8 cellular contexts compared by ENCODE assay signal in the genomic region with DNA sequence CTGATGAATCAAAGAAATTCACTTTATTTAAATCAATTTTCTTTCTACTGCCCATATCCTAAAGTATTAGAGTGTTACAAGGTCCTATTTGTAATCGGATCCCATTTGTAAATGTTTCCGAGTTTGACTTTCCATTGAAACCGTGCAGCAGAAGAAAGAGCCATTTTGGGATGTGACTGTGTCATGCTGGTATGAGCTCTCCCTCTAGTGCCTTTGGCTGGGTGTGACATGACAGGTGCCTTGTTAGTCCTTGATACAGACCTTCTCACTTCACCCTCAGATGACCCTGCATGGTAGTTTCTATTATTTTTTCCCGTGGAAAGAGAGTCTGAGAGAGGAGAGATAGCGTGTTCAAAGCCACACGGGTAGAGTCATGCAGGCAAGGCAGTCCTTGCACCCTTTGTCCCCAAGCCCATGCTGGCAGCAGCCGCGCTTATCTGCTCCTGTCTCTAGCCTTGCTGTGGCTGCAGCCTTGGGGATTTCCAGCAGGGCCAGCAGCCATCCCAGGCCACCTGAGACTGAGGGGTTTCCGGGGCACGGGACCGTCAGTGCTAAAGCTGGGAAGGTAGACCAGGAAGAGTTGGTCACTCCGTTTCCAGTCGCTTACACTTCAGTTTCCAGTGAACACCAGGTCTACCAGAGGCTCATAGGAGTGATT. TPM values are rescaled to one million over a fixed set of nuclear protein-coding genes. Genes with fewer than 3 reads are reported as not detected.
DNase-seq lines count a peak whose midpoint lies in the region; ATAC-seq and TF ChIP-seq lines count a peak whose summit lies in the region.

No MANE protein-coding gene starts in this region.

- peaks cover 3% of the 10 kb centered on the region for H3K36me3 Mint-ChIP-seq in activated CD4-positive, alpha-beta memory T cell treated with anti-CD3 and anti-CD28 coated beads for 36 hours
- H3K36me3 Mint-ChIP-seq in activated CD4-positive, alpha-beta memory T cell treated with anti-CD3 and anti-CD28 coated beads, Interleukin-2, amount 10 ng/mL, durations not matched to agents 7 days and 5 days (ENCODE audit: low read depth), result no peaks in the 10 kb centered on the region

- H3K27me3 ChIP-seq in mammary epithelial cell (ENCODE audit: insufficient read depth, low read length), result no peaks in the 10 kb centered on the region

- ATAC-seq in mucosa of descending colon (peak; percentile 74), HG02870 (IDR thresholded peaks at IDR 0.05; ENCODE audit: unreplicated experiment) (no peak), HG03045 (IDR thresholded peaks at IDR 0.05; ENCODE audit: unreplicated experiment) (no peak)

- peak; percentile 14 to 58 for TF ChIP-seq CTCF in mammary epithelial cell (conservative IDR thresholded peaks at IDR 0.05 in 1 of 2, IDR thresholded peaks at IDR 0.05 in 1 of 2; ENCODE audit: extremely low read depth in 1 of 2, insufficient read depth in 1 of 2, low read depth in 1 of 2, low read length in 2 of 2)
- TF ChIP-seq CTCF in mucosa of descending colon (IDR thresholded peaks at IDR 0.05), result no peak

- no peaks in the 10 kb centered on the region for H3K4me1 ChIP-seq in mammary epithelial cell (ENCODE audit: insufficient read depth, low read length)
- H3K4me1 ChIP-seq in mucosa of descending colon (ENCODE audit: low read depth), result no peaks in the 10 kb centered on the region

- peaks cover 7% of the 10 kb centered on the region for H3K27me3 Mint-ChIP-seq in activated CD4-positive, alpha-beta memory T cell treated with anti-CD3 and anti-CD28 coated beads for 36 hours
- peaks cover 14% of the 10 kb centered on the region for H3K27me3 Mint-ChIP-seq in activated CD4-positive, alpha-beta memory T cell treated with anti-CD3 and anti-CD28 coated beads, Interleukin-2, amount 10 ng/mL, durations not matched to agents 7 days and 5 days

- H3K4me1 Mint-ChIP-seq in activated CD4-positive, alpha-beta memory T cell treated with anti-CD3 and anti-CD28 coated beads for 36 hours (ENCODE audit: low read depth), result peaks cover 6% of the 10 kb centered on the region
- H3K4me1 Mint-ChIP-seq in activated CD4-positive, alpha-beta memory T cell treated with anti-CD3 and anti-CD28 coated beads, Interleukin-2, amount 10 ng/mL, durations not matched to agents 7 days and 5 days, result peaks cover 3% of the 10 kb centered on the region

- no peak overlapping the region for H3K4me3 ChIP-seq in mammary epithelial cell (replicated peaks in 1 of 3; ENCODE audit: insufficient read depth in 1 of 3, low read depth in 2 of 3, low read length in 3 of 3)
- no peak overlapping the region for H3K4me3 ChIP-seq in mucosa of descending colon

- in situ Hi-C loops in mammary epithelial cell (cut with MboI; ENCODE audit: low sequenced_read_pairs in 2 of 2), result loop anchor here (10.0 to 25.0 kb wide), 2 partner anchors 138 to 210 kb away; no protein-coding TSS in a partner anchor

- H3K27ac Mint-ChIP-seq in activated CD4-positive, alpha-beta memory T cell treated with anti-CD3 and anti-CD28 coated beads for 36 hours, result no peak overlapping the region
- H3K27ac Mint-ChIP-seq in activated CD4-positive, alpha-beta memory T cell treated with anti-CD3 and anti-CD28 coated beads, Interleukin-2, amount 10 ng/mL, durations not matched to agents 7 days and 5 days, result no peak overlapping the region

- dilution Hi-C loops in mammary epithelial cell (cut with HindIII; ENCODE audit: low sequenced_read_pairs), result no loop called here

- POLR2A ChIA-PET in activated CD4-positive, alpha-beta memory T cell treated with anti-CD3 and anti-CD28 coated beads for 36 hours (lab: Charles Lee), result no interaction called here
- POLR2A ChIA-PET in activated CD4-positive, alpha-beta memory T cell treated with anti-CD3 and anti-CD28 coated beads, Interleukin-2, amount 10 ng/mL, durations not matched to agents 7 days and 5 days (lab: Charles Lee), result no interaction called here

- H4K20me1 ChIP-seq in mammary epithelial cell (ENCODE audit: insufficient read depth, low read length), result no peaks in the 10 kb centered on the region

- BruUV-seq in mammary epithelial cell (replicated peaks; lab: Mats Ljungman, UMichigan), result no TSS peak

- intact Hi-C loops in activated CD4-positive, alpha-beta memory T cell treated with anti-CD3 and anti-CD28 coated beads for 36 hours (cut with micrococcal nuclease), result loop anchor here (5.0 kb wide), 1 partner anchor 140 kb away; no protein-coding TSS in a partner anchor
- intact Hi-C loops in mammary epithelial cell (cut with micrococcal nuclease), result loop anchor here (1.0 kb wide), 2 partner anchors 139 to 217 kb away; no protein-coding TSS in a partner anchor
- intact Hi-C loops in mucosa of descending colon (cut with DNase I, micrococcal nuclease), result no loop called here

- CTCF ChIA-PET in activated CD4-positive, alpha-beta memory T cell treated with anti-CD3 and anti-CD28 coated beads for 36 hours (lab: Charles Lee), result interaction anchor here (0.6 to 2.3 kb wide), 2 partner anchors 140 to 352 kb away, joined by 4 to 8 read pairs; no protein-coding TSS in a partner anchor
- CTCF ChIA-PET in activated CD4-positive, alpha-beta memory T cell treated with anti-CD3 and anti-CD28 coated beads, Interleukin-2, amount 10 ng/mL, durations not matched to agents 7 days and 5 days (lab: Charles Lee), result no interaction called here
- CTCF ChIA-PET in mammary epithelial cell (lab: Charles Lee; ENCODE audit: low non-redundant PET), result no interaction called here

- no peak overlapping the region for H2AFZ ChIP-seq in mammary epithelial cell (ENCODE audit: low read depth, low read length)

- H3K36me3 ChIP-seq in mammary epithelial cell (ENCODE audit: insufficient read depth, low read length) (no peaks in the 10 kb centered on the region), mucosa of descending colon (ENCODE audit: low read depth) (no peaks in the 10 kb centered on the region)

- H3K27ac ChIP-seq in mammary epithelial cell (ENCODE audit: insufficient read depth, low read depth, low read length), result no peak overlapping the region

- H3K79me2 ChIP-seq in mammary epithelial cell (ENCODE audit: insufficient read depth, low read length), result no peaks in the 10 kb centered on the region

- H3K9me3 ChIP-seq in mammary epithelial cell (replicated peaks; ENCODE audit: insufficient read depth, low read length), result peaks cover 4% of the 10 kb centered on the region
- H3K9me3 ChIP-seq in mucosa of descending colon, result no peaks in the 10 kb centered on the region

- peaks cover 7% of the 10 kb centered on the region for H3K9me3 Mint-ChIP-seq in activated CD4-positive, alpha-beta memory T cell treated with anti-CD3 and anti-CD28 coated beads for 36 hours
- no peaks in the 10 kb centered on the region for H3K9me3 Mint-ChIP-seq in activated CD4-positive, alpha-beta memory T cell treated with anti-CD3 and anti-CD28 coated beads, Interleukin-2, amount 10 ng/mL, durations not matched to agents 7 days and 5 days

- H3K4me3 Mint-ChIP-seq in activated CD4-positive, alpha-beta memory T cell treated with anti-CD3 and anti-CD28 coated beads for 36 hours, result no peak overlapping the region
- H3K4me3 Mint-ChIP-seq in activated CD4-positive, alpha-beta memory T cell treated with anti-CD3 and anti-CD28 coated beads, Interleukin-2, amount 10 ng/mL, durations not matched to agents 7 days and 5 days, result no peak overlapping the region

- 83% methylated on average over 11 of the region's 13 CpGs for WGBS in mammary epithelial cell (ENCODE audit: low coverage, missing lambda C conversion rate)

- no peak overlapping the region for H3K4me2 ChIP-seq in mammary epithelial cell (ENCODE audit: insufficient read depth, low read depth, low read length)

- H3K9ac ChIP-seq in mammary epithelial cell (ENCODE audit: insufficient read depth, low read length), result no peak overlapping the region

- DNase-seq in activated CD4-positive, alpha-beta memory T cell treated with anti-CD3 and anti-CD28 coated beads for 36 hours, result peak; percentile 20
- DNase-seq in activated CD4-positive, alpha-beta memory T cell treated with anti-CD3 and anti-CD28 coated beads, Interleukin-2, amount 10 ng/mL, durations not matched to agents 7 days and 5 days, result no peak
- DNase-seq in NAMALWA (ENCODE audit: low spot score), result peak; percentile 41
- DNase-seq in mammary epithelial cell, result no peak
- peak in 1 of 3 donors; percentile 61 for DNase-seq in mucosa of descending colon
- no peak for DNase-seq in activated naive CD4-positive, alpha-beta T cell (lab: John Stamatoyannopoulos, UW)

RNA-seq across cellular contexts. Expression of gene CHMP1B, which starts 21.4 kb away (rescaled TPM):
- 10 to 100 TPM; 21.2 to 22.0 TPM for total RNA-seq in activated CD4-positive, alpha-beta memory T cell treated with anti-CD3 and anti-CD28 coated beads for 36 hours
- 10 to 100 TPM; 26.8 to 28.0 TPM for total RNA-seq in activated CD4-positive, alpha-beta memory T cell treated with anti-CD3 and anti-CD28 coated beads, Interleukin-2, amount 10 ng/mL, durations not matched to agents 7 days and 5 days
- total RNA-seq in mammary epithelial cell, result 10 to 100 TPM; 46.7 to 76.5 TPM
- 25.7 TPM for polyA plus RNA-seq in mammary epithelial cell
- polyA minus RNA-seq in mammary epithelial cell, result 49.5 TPM
- total RNA-seq in mucosa of descending colon, result 10 to 100 TPM; 60.9 to 88.3 (median 66.7) TPM

RNA-seq across cellular contexts. Expression of gene MPPE1, which starts 35.5 kb away (rescaled TPM):
- total RNA-seq in activated CD4-positive, alpha-beta memory T cell treated with anti-CD3 and anti-CD28 coated beads for 36 hours, result 10 to 100 TPM; 34.0 to 35.4 TPM
- total RNA-seq in activated CD4-positive, alpha-beta memory T cell treated with anti-CD3 and anti-CD28 coated beads, Interleukin-2, amount 10 ng/mL, durations not matched to agents 7 days and 5 days, result 10 to 100 TPM; 51.0 to 54.4 TPM
- total RNA-seq in mammary epithelial cell (10 to 100 TPM; 27.2 to 33.6 TPM), mucosa of descending colon (100 to 1,000 TPM in 1 of 3 donors, 10 to 100 TPM in 2; 56.7 to 103 (median 68.8) TPM)
- polyA plus RNA-seq in mammary epithelial cell, result 10.2 TPM
- 29.1 TPM for polyA minus RNA-seq in mammary epithelial cell

Comparison
In these comparisons a context has a peak if more than half of its experiments do, and no peak if none do; other contexts are left out.
1. DNase-seq: peak in activated CD4-positive, alpha-beta memory T cell treated with anti-CD3 and anti-CD28 coated beads for 36 hours (single experiment) and NAMALWA (single experiment); none in activated CD4-positive, alpha-beta memory T cell treated with anti-CD3 and anti-CD28 coated beads, Interleukin-2, amount 10 ng/mL, durations not matched to agents 7 days and 5 days (single experiment), mammary epithelial cell (single experiment) and activated naive CD4-positive, alpha-beta T cell (0 of 4).
2. intact Hi-C loops: an anchor here in activated CD4-positive, alpha-beta memory T cell treated with anti-CD3 and anti-CD28 coated beads for 36 hours (5.0 kb wide) and mammary epithelial cell (1.0 kb wide); none called in mucosa of descending colon.